Comparison of ENCODE assay signal across 2 cellular contexts in genomic region chr13:75687145-75687763, GRCh38.
TF ChIP-seq lines count a peak whose summit lies in the region.

No MANE protein-coding gene starts in this region.

TF ChIP-seq in IMR-90, 13 proteins besides CTCF, POLR2A, EP300 and RAD21:
- no peak for TF ChIP-seq RCOR1 (IDR thresholded peaks at IDR 0.05; ENCODE audit: insufficient replicate concordance, low read length)
- peak; percentile 40 for TF ChIP-seq SMC3 (IDR thresholded peaks at IDR 0.05; ENCODE audit: low read depth, low read length)

TF ChIP-seq in HepG2, 621 proteins besides CTCF, POLR2A, EP300 and RAD21:
- 0 out of 2 replicates have a peak, but pooled peaks have one; percentile 8 for TF ChIP-seq ZNF629 (CRISPR knock-in tag; conservative IDR thresholded peaks at IDR 0.05)
- TF ChIP-seq ZNF772 (CRISPR knock-in tag; IDR thresholded peaks at IDR 0.05), result no peak
- TF ChIP-seq SMYD3 (CRISPR knock-in tag; IDR thresholded peaks at IDR 0.05), result no peak
- no peak for TF ChIP-seq ZNF781 (CRISPR knock-in tag; IDR thresholded peaks at IDR 0.05; ENCODE audit: borderline replicate concordance, not compliant biosample characterization)
- TF ChIP-seq ZNF598 (CRISPR knock-in tag; IDR thresholded peaks at IDR 0.05; ENCODE audit: borderline replicate concordance), result no peak
- TF ChIP-seq ZNF83 (CRISPR knock-in tag; IDR thresholded peaks at IDR 0.05; ENCODE audit: borderline replicate concordance), result no peak
- TF ChIP-seq SOX6 (IDR thresholded peaks at IDR 0.05), result no peak
- TF ChIP-seq SOX6 (CRISPR knock-in tag; IDR thresholded peaks at IDR 0.05), result no peak
- TF ChIP-seq STAG1 (CRISPR knock-in tag; IDR thresholded peaks at IDR 0.05), result peak; percentile 71
- no peak for TF ChIP-seq CHCHD3 (CRISPR knock-in tag; IDR thresholded peaks at IDR 0.05)
- TF ChIP-seq SMC3 (IDR thresholded peaks at IDR 0.05; ENCODE audit: low read length), result peak; percentile 48
- TF ChIP-seq IKZF5 (CRISPR knock-in tag; IDR thresholded peaks at IDR 0.05), result no peak
- no peak for TF ChIP-seq ZNF18 (CRISPR knock-in tag; IDR thresholded peaks at IDR 0.05; ENCODE audit: insufficient replicate concordance)
